13 cellular contexts compared by ENCODE assay signal in genomic region chr20:25204550-25205276, GRCh38. TPM values are rescaled to one million over a fixed set of nuclear protein-coding genes. Genes with fewer than 3 reads are reported as not detected.
A peak's percentile ranks its signal among the peaks of the same experiment; 100 is the strongest.
DNase-seq lines count a peak whose midpoint lies in the region; ATAC-seq and TF ChIP-seq lines count a peak whose summit lies in the region.
"Had no signal": no experiment of that assay in that cellular context is flagged by ENCODE, and none has a peak within 500 bp of the region (broad histone marks: within the 10 kb centered on the region; RNA-seq: fewer than 3 reads in every experiment).

No MANE protein-coding gene starts in this region.

- ATAC-seq in activated CD4-positive, alpha-beta T cell treated with anti-CD3 and anti-CD28 coated beads for 36 hours, result no peak
- ATAC-seq in activated T-helper 17 cell treated with anti-CD3 and anti-CD28 coated beads, Interleukin-2, amount 50 U/mL, for 72 hours (replicated peaks), result no peak
- ATAC-seq in left colon, result peak; percentile 26
- ATAC-seq in HG02981 (IDR thresholded peaks at IDR 0.05; ENCODE audit: unreplicated experiment), result no peak

- H3K4me3 Mint-ChIP-seq in activated CD4-positive, alpha-beta T cell treated with anti-CD3 and anti-CD28 coated beads for 36 hours, result no peak overlapping the region
- no peak overlapping the region for H3K4me3 Mint-ChIP-seq in activated T-helper 17 cell treated with anti-CD3 and anti-CD28 coated beads, Interleukin-2, amount 50 U/mL, for 72 hours
- H3K4me3 Mint-ChIP-seq: immature natural killer cell, nephron had no signal

- H3K9me3 ChIP-seq in transverse colon (no peaks in the 10 kb centered on the region), tibial nerve (no peaks in the 10 kb centered on the region)
- H3K9me3 ChIP-seq: adrenal gland, MG63 had no signal

- no peak for TF ChIP-seq EP300 in transverse colon (IDR thresholded peaks at IDR 0.05; ENCODE audit: low read depth)
- TF ChIP-seq EP300 in tibial nerve (IDR thresholded peaks at IDR 0.05), result no peak

- no peak for TF ChIP-seq POLR2A in transverse colon (IDR thresholded peaks at IDR 0.05)
- no peak for TF ChIP-seq POLR2A in tibial nerve (IDR thresholded peaks at IDR 0.05)

- WGBS in transverse colon (ENCODE audit: low coverage in 1 of 2), 2 donors, result 77 to 85% methylated on average over 2 to 9 of the region's 9 CpGs
- 78 to 81% methylated on average over 9 of the region's 9 CpGs for WGBS in tibial nerve, 2 donors

- H3K4me1 Mint-ChIP-seq in activated CD4-positive, alpha-beta T cell treated with anti-CD3 and anti-CD28 coated beads for 36 hours, result peaks cover 29% of the 10 kb centered on the region
- peaks cover 13% of the 10 kb centered on the region for H3K4me1 Mint-ChIP-seq in activated T-helper 17 cell treated with anti-CD3 and anti-CD28 coated beads, Interleukin-2, amount 50 U/mL, for 72 hours

- DNase-seq in activated CD4-positive, alpha-beta T cell treated with anti-CD3 and anti-CD28 coated beads for 36 hours, result no peak
- DNase-seq in activated CD4-positive, alpha-beta T cell treated with anti-CD3 and anti-CD28 coated beads, Interleukin-2, amount 50 U/mL, for 48 hours, result no peak
- DNase-seq in left colon (no peak), transverse colon (no peak), tibial nerve (ENCODE audit: low spot score in 2 of 2) (no peak), ureter (ENCODE audit: low spot score) (no peak)
- DNase-seq: immature natural killer cell, MG63, NCI-H446 had no signal

- intact Hi-C loops in activated CD4-positive, alpha-beta T cell treated with anti-CD3 and anti-CD28 coated beads for 36 hours (cut with DNase I, micrococcal nuclease), result no loop called here
- intact Hi-C loops in left colon (cut with DNase I, micrococcal nuclease), result no loop called here
- intact Hi-C loops in transverse colon (cut with DNase I; ENCODE audit: low total_unique reads), result no loop called here

- H3K27ac ChIP-seq in transverse colon (peak overlapping the region in 3 of 4 donors; percentile 15 to 19 (median 16)), tibial nerve (peak overlapping the region in 2 of 4 donors; percentile 66 to 79)

- POLR2A ChIA-PET in activated CD4-positive, alpha-beta T cell treated with anti-CD3 and anti-CD28 coated beads for 36 hours (lab: Charles Lee), result no interaction called here

- in situ Hi-C loops in transverse colon (cut with MboI; ENCODE audit: low pct_ligation_motif_present in 1 of 4, low pct_unique_long_range_greater_than_20kb in 1 of 4, low sequenced_read_pairs in 3 of 4), result no loop called here

- H3K27me3 ChIP-seq in transverse colon (no peaks in the 10 kb centered on the region), tibial nerve (no peaks in the 10 kb centered on the region)
- H3K27me3 ChIP-seq: adrenal gland, MG63 had no signal

- CTCF ChIA-PET in activated CD4-positive, alpha-beta T cell treated with anti-CD3 and anti-CD28 coated beads for 36 hours (lab: Charles Lee), result interaction anchor here (1.2 to 2.0 kb wide), 2 partner anchors 10 to 16 kb away, joined by 4 to 6 read pairs; partner anchors contain the start of gene ENTPD6

- peaks cover 8% of the 10 kb centered on the region for H3K36me3 Mint-ChIP-seq in activated CD4-positive, alpha-beta T cell treated with anti-CD3 and anti-CD28 coated beads for 36 hours (ENCODE audit: low read depth)
- H3K36me3 Mint-ChIP-seq in activated T-helper 17 cell treated with anti-CD3 and anti-CD28 coated beads, Interleukin-2, amount 50 U/mL, for 72 hours (ENCODE audit: low read depth), result peaks cover 3% of the 10 kb centered on the region

- H3K27ac Mint-ChIP-seq in activated CD4-positive, alpha-beta T cell treated with anti-CD3 and anti-CD28 coated beads for 36 hours, result peak overlapping the region; percentile 12
- peak overlapping the region; percentile 52 for H3K27ac Mint-ChIP-seq in activated T-helper 17 cell treated with anti-CD3 and anti-CD28 coated beads, Interleukin-2, amount 50 U/mL, for 72 hours

- no peak for TF ChIP-seq CTCF in transverse colon (IDR thresholded peaks at IDR 0.05)
- no peak for TF ChIP-seq CTCF in tibial nerve (IDR thresholded peaks at IDR 0.05)

- H3K4me3 ChIP-seq in transverse colon (no peak overlapping the region), tibial nerve (no peak overlapping the region)
- H3K4me3 ChIP-seq: adrenal gland, MG63 had no signal

- peaks cover 2 to 20% (median 8%) of the 10 kb centered on the region in 4 donors for H3K4me1 ChIP-seq in transverse colon
- peaks cover 0 to 44% (median 10%) of the 10 kb centered on the region in 4 donors for H3K4me1 ChIP-seq in tibial nerve

- H3K36me3 ChIP-seq in transverse colon, result peaks cover 0 to 7% (median under 1%) of the 10 kb centered on the region in 4 donors
- peaks cover 0 to 19% (median 0%) of the 10 kb centered on the region in 3 donors for H3K36me3 ChIP-seq in tibial nerve
- H3K36me3 ChIP-seq: MG63 had no signal

- H3K9me3 Mint-ChIP-seq in activated CD4-positive, alpha-beta T cell treated with anti-CD3 and anti-CD28 coated beads for 36 hours (ENCODE audit: low read depth), result no peaks in the 10 kb centered on the region
- H3K9me3 Mint-ChIP-seq in activated T-helper 17 cell treated with anti-CD3 and anti-CD28 coated beads, Interleukin-2, amount 50 U/mL, for 72 hours, result no peaks in the 10 kb centered on the region
- H3K9me3 Mint-ChIP-seq: immature natural killer cell had no signal

- no peaks in the 10 kb centered on the region for H3K27me3 Mint-ChIP-seq in activated CD4-positive, alpha-beta T cell treated with anti-CD3 and anti-CD28 coated beads for 36 hours
- no peaks in the 10 kb centered on the region for H3K27me3 Mint-ChIP-seq in activated T-helper 17 cell treated with anti-CD3 and anti-CD28 coated beads, Interleukin-2, amount 50 U/mL, for 72 hours

RNA-seq across cellular contexts. Expression of gene ENTPD6, which starts 9.2 kb away (rescaled TPM):
- 10 to 100 TPM; 34.3 to 41.5 TPM for total RNA-seq in activated CD4-positive, alpha-beta T cell treated with anti-CD3 and anti-CD28 coated beads for 36 hours
- total RNA-seq in activated T-helper 17 cell treated with anti-CD3 and anti-CD28 coated beads, Interleukin-2, amount 50 U/mL, for 72 hours, result 10 to 100 TPM; 40.0 to 46.2 TPM
- total RNA-seq in left colon (100 to 1,000 TPM; 135 to 157 TPM), transverse colon (100 to 1,000 TPM; 163 to 261 (median 224) TPM), tibial nerve (100 to 1,000 TPM in 1 of 4 donors, 10 to 100 TPM in 3; 62.2 to 114 (median 67.0) TPM), ureter (53.3 TPM)

RNA-seq across cellular contexts. Expression of gene PYGB, which starts 43.2 kb away (rescaled TPM):
- 10 to 100 TPM; 18.0 to 21.1 TPM for total RNA-seq in activated CD4-positive, alpha-beta T cell treated with anti-CD3 and anti-CD28 coated beads for 36 hours
- total RNA-seq in activated T-helper 17 cell treated with anti-CD3 and anti-CD28 coated beads, Interleukin-2, amount 50 U/mL, for 72 hours, result 10 to 100 TPM; 15.4 to 27.0 TPM
- total RNA-seq in left colon, result 100 to 1,000 TPM; 275 to 329 TPM
- 100 to 1,000 TPM; 195 to 554 (median 359) TPM for total RNA-seq in transverse colon
- total RNA-seq in tibial nerve, result 100 to 1,000 TPM in 1 of 4 donors, 10 to 100 TPM in 3; 71.6 to 119 (median 78.6) TPM
- 109 TPM for total RNA-seq in ureter
